ENCODE assay signal across 1 cellular context in the genomic region with DNA sequence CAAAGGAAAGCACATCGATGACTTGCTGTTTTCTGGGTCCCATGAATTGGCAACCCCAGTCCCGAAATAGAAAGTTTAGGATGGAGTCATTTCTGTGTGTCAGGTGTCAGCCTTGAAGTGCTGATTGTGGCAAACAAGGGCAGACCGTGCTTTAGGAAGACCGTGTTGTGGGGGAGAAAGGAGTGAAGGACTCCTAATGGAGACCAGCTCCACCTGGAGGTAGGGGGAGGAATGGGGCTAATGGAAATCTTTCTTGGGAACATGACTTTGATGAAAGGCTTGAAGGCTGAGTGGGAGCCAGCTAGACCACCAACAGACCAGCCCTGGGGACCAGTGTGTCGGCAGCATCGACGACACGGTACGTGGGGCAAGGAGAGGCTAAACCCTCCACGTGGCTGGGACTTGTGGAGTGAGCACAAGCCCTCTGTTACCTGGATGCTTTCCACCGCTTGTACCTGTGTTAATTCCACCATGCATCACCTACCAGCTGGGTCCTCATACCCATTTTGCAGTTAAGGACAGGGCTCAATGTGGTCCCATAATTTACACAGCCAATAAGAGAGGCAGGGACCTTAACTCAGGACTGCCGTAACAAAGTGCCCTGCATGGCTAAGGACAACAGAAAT.
A peak's percentile ranks its signal among the peaks of the same experiment; 100 is the strongest.
TF ChIP-seq lines count a peak whose summit lies in the region.

No MANE protein-coding gene starts in this region.

TF ChIP-seq in HepG2, 621 proteins besides CTCF, POLR2A, EP300 and RAD21 (continued from another document and continues in another):
- TF ChIP-seq, protein P1, sequence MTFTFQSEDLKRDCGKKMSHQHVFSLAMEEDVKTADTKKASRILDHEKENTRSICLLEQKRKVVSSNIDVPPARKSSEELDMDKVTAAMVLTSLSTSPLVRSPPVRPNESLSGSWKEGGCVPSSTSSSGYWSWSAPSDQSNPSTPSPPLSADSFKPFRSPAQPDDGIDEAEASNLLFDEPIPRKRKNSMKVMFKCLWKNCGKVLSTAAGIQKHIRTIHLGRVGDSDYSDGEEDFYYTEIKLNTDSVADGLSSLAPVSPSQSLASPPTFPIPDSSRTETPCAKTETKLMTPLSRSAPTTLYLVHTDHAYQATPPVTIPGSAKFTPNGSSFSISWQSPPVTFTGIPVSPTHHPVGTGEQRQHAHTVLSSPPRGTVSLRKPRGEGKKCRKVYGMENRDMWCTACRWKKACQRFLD (CRISPR knock-in tag; IDR thresholded peaks at IDR 0.05; ENCODE audit: borderline replicate concordance) = no peak
- no peak for TF ChIP-seq PLRG1 (conservative IDR thresholded peaks at IDR 0.05)
- no peak for TF ChIP-seq HOXA5 (CRISPR knock-in tag; IDR thresholded peaks at IDR 0.05)
- TF ChIP-seq ZNF501 (CRISPR knock-in tag; IDR thresholded peaks at IDR 0.05) = peak; percentile 27; the same call in 1 of the 2 replicates
- TF ChIP-seq NFE2 (CRISPR knock-in tag; IDR thresholded peaks at IDR 0.05) = no peak
- TF ChIP-seq ZNF274 (CRISPR knock-in tag; IDR thresholded peaks at IDR 0.05) = no peak
- TF ChIP-seq ZNF331 (CRISPR knock-in tag; IDR thresholded peaks at IDR 0.05) = no peak; the same call in 1 of the 2 replicates
- TF ChIP-seq, protein P2, sequence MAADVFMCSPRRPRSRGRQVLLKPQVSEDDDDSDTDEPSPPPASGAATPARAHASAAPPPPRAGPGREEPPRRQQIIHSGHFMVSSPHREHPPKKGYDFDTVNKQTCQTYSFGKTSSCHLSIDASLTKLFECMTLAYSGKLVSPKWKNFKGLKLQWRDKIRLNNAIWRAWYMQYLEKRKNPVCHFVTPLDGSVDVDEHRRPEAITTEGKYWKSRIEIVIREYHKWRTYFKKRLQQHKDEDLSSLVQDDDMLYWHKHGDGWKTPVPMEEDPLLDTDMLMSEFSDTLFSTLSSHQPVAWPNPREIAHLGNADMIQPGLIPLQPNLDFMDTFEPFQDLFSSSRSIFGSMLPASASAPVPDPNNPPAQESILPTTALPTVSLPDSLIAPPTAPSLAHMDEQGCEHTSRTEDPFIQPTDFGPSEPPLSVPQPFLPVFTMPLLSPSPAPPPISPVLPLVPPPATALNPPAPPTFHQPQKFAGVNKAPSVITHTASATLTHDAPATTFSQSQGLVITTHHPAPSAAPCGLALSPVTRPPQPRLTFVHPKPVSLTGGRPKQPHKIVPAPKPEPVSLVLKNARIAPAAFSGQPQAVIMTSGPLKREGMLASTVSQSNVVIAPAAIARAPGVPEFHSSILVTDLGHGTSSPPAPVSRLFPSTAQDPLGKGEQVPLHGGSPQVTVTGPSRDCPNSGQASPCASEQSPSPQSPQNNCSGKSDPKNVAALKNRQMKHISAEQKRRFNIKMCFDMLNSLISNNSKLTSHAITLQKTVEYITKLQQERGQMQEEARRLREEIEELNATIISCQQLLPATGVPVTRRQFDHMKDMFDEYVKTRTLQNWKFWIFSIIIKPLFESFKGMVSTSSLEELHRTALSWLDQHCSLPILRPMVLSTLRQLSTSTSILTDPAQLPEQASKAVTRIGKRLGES (CRISPR knock-in tag; IDR thresholded peaks at IDR 0.05; ENCODE audit: borderline replicate concordance) = no peak
- TF ChIP-seq SOX13 (IDR thresholded peaks at IDR 0.05) = no peak
- TF ChIP-seq SOX13 (CRISPR knock-in tag; conservative IDR thresholded peaks at IDR 0.05 in 1 of 2, IDR thresholded peaks at IDR 0.05 in 1 of 2) = peak in 1 of 2 experiments; percentile 28; a peak in 1 of 4 replicates
- no peak for TF ChIP-seq ZSCAN30 (CRISPR knock-in tag; IDR thresholded peaks at IDR 0.05)
- no peak for TF ChIP-seq ZMYM3 (CRISPR knock-in tag; IDR thresholded peaks at IDR 0.05)
- TF ChIP-seq FOXC1 (CRISPR knock-in tag; IDR thresholded peaks at IDR 0.05; ENCODE audit: borderline replicate concordance) = peak; percentile 72; the same call in 1 of the 2 replicates
- TF ChIP-seq SUZ12 (IDR thresholded peaks at IDR 0.05; ENCODE audit: low read depth, low read length) = no peak
- TF ChIP-seq, protein P3, sequence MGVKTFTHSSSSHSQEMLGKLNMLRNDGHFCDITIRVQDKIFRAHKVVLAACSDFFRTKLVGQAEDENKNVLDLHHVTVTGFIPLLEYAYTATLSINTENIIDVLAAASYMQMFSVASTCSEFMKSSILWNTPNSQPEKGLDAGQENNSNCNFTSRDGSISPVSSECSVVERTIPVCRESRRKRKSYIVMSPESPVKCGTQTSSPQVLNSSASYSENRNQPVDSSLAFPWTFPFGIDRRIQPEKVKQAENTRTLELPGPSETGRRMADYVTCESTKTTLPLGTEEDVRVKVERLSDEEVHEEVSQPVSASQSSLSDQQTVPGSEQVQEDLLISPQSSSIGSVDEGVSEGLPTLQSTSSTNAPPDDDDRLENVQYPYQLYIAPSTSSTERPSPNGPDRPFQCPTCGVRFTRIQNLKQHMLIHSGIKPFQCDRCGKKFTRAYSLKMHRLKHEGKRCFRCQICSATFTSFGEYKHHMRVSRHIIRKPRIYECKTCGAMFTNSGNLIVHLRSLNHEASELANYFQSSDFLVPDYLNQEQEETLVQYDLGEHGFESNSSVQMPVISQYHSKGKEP (CRISPR knock-in tag; IDR thresholded peaks at IDR 0.05) = no peak
- TF ChIP-seq MAFF (IDR thresholded peaks at IDR 0.05; ENCODE audit: low read depth, low read length) = no peak
- no peak for TF ChIP-seq MTA1 (CRISPR knock-in tag; IDR thresholded peaks at IDR 0.05; ENCODE audit: borderline replicate concordance)
- TF ChIP-seq ATF2 (CRISPR knock-in tag; IDR thresholded peaks at IDR 0.05) = no peak
- TF ChIP-seq SIX1 (CRISPR knock-in tag; IDR thresholded peaks at IDR 0.05; ENCODE audit: borderline replicate concordance) = no peak
- TF ChIP-seq ETS1 (CRISPR knock-in tag; IDR thresholded peaks at IDR 0.05) = no peak
- no peak for TF ChIP-seq HNRNPH1 (optimal IDR thresholded peaks at IDR 0.05; ENCODE audit: low read depth, low read length)
- no peak for TF ChIP-seq NFRKB (IDR thresholded peaks at IDR 0.05)
- TF ChIP-seq, protein P4, sequence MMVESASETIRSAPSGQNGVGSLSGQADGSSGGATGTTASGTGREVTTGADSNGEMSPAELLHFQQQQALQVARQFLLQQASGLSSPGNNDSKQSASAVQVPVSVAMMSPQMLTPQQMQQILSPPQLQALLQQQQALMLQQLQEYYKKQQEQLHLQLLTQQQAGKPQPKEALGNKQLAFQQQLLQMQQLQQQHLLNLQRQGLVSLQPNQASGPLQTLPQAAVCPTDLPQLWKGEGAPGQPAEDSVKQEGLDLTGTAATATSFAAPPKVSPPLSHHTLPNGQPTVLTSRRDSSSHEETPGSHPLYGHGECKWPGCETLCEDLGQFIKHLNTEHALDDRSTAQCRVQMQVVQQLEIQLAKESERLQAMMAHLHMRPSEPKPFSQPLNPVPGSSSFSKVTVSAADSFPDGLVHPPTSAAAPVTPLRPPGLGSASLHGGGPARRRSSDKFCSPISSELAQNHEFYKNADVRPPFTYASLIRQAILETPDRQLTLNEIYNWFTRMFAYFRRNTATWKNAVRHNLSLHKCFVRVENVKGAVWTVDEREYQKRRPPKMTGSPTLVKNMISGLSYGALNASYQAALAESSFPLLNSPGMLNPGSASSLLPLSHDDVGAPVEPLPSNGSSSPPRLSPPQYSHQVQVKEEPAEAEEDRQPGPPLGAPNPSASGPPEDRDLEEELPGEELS (CRISPR knock-in tag; IDR thresholded peaks at IDR 0.05) = no peak
- TF ChIP-seq NCOR1 (IDR thresholded peaks at IDR 0.05; ENCODE audit: borderline replicate concordance, low read length) = no peak
- TF ChIP-seq ZNF264 (CRISPR knock-in tag; IDR thresholded peaks at IDR 0.05) = no peak
- TF ChIP-seq MEF2D (CRISPR knock-in tag; IDR thresholded peaks at IDR 0.05) = peak; percentile 45; the same call in 1 of the 2 replicates
- TF ChIP-seq MXD3 (CRISPR knock-in tag; IDR thresholded peaks at IDR 0.05) = no peak
- TF ChIP-seq ZNF136 (CRISPR knock-in tag; IDR thresholded peaks at IDR 0.05; ENCODE audit: low read depth) = no peak
- no peak for TF ChIP-seq ZNF841 (CRISPR knock-in tag; IDR thresholded peaks at IDR 0.05; ENCODE audit: borderline replicate concordance)
- no peak for TF ChIP-seq ZNF556 (CRISPR knock-in tag; IDR thresholded peaks at IDR 0.05; ENCODE audit: borderline replicate concordance)
- no peak for TF ChIP-seq CC2D1A (CRISPR knock-in tag; IDR thresholded peaks at IDR 0.05)
- TF ChIP-seq, protein P5, sequence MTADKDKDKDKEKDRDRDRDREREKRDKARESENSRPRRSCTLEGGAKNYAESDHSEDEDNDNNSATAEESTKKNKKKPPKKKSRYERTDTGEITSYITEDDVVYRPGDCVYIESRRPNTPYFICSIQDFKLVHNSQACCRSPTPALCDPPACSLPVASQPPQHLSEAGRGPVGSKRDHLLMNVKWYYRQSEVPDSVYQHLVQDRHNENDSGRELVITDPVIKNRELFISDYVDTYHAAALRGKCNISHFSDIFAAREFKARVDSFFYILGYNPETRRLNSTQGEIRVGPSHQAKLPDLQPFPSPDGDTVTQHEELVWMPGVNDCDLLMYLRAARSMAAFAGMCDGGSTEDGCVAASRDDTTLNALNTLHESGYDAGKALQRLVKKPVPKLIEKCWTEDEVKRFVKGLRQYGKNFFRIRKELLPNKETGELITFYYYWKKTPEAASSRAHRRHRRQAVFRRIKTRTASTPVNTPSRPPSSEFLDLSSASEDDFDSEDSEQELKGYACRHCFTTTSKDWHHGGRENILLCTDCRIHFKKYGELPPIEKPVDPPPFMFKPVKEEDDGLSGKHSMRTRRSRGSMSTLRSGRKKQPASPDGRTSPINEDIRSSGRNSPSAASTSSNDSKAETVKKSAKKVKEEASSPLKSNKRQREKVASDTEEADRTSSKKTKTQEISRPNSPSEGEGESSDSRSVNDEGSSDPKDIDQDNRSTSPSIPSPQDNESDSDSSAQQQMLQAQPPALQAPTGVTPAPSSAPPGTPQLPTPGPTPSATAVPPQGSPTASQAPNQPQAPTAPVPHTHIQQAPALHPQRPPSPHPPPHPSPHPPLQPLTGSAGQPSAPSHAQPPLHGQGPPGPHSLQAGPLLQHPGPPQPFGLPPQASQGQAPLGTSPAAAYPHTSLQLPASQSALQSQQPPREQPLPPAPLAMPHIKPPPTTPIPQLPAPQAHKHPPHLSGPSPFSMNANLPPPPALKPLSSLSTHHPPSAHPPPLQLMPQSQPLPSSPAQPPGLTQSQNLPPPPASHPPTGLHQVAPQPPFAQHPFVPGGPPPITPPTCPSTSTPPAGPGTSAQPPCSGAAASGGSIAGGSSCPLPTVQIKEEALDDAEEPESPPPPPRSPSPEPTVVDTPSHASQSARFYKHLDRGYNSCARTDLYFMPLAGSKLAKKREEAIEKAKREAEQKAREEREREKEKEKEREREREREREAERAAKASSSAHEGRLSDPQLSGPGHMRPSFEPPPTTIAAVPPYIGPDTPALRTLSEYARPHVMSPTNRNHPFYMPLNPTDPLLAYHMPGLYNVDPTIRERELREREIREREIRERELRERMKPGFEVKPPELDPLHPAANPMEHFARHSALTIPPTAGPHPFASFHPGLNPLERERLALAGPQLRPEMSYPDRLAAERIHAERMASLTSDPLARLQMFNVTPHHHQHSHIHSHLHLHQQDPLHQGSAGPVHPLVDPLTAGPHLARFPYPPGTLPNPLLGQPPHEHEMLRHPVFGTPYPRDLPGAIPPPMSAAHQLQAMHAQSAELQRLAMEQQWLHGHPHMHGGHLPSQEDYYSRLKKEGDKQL (CRISPR knock-in tag; IDR thresholded peaks at IDR 0.05; ENCODE audit: low read depth) = no peak
- peak; percentile 50; the same call in 1 of the 2 replicates for TF ChIP-seq KDM2A (CRISPR knock-in tag; IDR thresholded peaks at IDR 0.05; ENCODE audit: borderline replicate concordance, low read depth)
- TF ChIP-seq ZNF83 (CRISPR knock-in tag; IDR thresholded peaks at IDR 0.05; ENCODE audit: borderline replicate concordance) = no peak
- no peak for TF ChIP-seq RFXAP (CRISPR knock-in tag; IDR thresholded peaks at IDR 0.05; ENCODE audit: borderline replicate concordance)
- TF ChIP-seq SMAD3 (CRISPR knock-in tag; IDR thresholded peaks at IDR 0.05) = no peak
- TF ChIP-seq SRY (CRISPR knock-in tag; IDR thresholded peaks at IDR 0.05) = no peak
- TF ChIP-seq EEA1 (CRISPR knock-in tag; IDR thresholded peaks at IDR 0.05; ENCODE audit: borderline replicate concordance) = no peak
- TF ChIP-seq, protein P6, sequence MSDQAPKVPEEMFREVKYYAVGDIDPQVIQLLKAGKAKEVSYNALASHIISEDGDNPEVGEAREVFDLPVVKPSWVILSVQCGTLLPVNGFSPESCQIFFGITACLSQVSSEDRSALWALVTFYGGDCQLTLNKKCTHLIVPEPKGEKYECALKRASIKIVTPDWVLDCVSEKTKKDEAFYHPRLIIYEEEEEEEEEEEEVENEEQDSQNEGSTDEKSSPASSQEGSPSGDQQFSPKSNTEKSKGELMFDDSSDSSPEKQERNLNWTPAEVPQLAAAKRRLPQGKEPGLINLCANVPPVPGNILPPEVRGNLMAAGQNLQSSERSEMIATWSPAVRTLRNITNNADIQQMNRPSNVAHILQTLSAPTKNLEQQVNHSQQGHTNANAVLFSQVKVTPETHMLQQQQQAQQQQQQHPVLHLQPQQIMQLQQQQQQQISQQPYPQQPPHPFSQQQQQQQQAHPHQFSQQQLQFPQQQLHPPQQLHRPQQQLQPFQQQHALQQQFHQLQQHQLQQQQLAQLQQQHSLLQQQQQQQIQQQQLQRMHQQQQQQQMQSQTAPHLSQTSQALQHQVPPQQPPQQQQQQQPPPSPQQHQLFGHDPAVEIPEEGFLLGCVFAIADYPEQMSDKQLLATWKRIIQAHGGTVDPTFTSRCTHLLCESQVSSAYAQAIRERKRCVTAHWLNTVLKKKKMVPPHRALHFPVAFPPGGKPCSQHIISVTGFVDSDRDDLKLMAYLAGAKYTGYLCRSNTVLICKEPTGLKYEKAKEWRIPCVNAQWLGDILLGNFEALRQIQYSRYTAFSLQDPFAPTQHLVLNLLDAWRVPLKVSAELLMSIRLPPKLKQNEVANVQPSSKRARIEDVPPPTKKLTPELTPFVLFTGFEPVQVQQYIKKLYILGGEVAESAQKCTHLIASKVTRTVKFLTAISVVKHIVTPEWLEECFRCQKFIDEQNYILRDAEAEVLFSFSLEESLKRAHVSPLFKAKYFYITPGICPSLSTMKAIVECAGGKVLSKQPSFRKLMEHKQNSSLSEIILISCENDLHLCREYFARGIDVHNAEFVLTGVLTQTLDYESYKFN (CRISPR knock-in tag; conservative IDR thresholded peaks at IDR 0.05) = 0 out of 2 replicates have a peak, but pooled peaks have one; percentile 16
